1 cellular context compared by ENCODE assay signal in the genomic region with DNA sequence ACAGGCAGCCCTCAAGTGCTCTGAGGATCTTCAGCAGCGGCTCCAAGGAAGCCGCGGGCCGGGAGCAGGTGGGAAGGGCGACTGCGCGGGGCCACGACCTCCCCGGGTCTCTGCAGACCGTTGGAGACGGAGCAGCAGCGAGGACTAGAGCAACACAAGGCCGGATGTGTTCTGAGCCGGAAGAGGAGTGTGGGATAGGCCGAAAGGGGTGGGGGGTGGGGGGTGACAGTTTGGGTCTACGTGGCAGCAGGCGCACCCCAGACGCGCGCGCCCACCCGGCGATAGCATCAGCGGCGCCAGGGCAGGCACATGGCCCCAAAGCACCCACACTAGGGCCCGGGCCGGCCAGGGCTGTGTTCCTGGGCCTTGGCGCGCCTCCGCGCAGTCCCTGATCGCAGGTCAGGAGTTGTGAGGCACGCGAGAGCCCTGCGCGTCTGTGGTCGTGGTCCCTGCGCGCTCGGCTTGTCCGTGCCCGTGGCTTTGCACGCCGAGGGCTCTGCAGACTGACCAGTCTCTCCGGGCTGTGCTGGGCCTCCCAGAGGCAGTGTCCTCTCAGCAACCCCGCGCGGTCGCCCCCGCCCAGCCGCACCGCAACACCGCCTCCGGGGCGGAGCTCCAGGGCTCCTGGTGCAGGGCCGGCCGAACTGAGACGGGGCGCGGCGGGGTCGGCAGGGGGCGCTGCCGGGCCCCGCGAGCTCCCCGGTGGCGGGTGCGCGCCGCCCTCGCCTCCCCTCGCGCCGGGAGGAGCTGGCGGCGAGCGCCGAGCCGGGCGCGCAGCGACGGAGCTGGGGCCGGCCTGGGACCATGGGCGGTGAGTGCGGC.
TF ChIP-seq lines count a peak whose summit lies in the region.

A gene with protein sequence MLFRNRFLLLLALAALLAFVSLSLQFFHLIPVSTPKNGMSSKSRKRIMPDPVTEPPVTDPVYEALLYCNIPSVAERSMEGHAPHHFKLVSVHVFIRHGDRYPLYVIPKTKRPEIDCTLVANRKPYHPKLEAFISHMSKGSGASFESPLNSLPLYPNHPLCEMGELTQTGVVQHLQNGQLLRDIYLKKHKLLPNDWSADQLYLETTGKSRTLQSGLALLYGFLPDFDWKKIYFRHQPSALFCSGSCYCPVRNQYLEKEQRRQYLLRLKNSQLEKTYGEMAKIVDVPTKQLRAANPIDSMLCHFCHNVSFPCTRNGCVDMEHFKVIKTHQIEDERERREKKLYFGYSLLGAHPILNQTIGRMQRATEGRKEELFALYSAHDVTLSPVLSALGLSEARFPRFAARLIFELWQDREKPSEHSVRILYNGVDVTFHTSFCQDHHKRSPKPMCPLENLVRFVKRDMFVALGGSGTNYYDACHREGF (plus strand): TSS at position 725 of the 822 bp plus-strand sequence. CDS start 28,351 bp downstream, outside the sequence.

TF ChIP-seq in GM23338, 12 proteins besides CTCF, POLR2A, EP300 and RAD21 (continued from another document):
- TF ChIP-seq, protein P1, sequence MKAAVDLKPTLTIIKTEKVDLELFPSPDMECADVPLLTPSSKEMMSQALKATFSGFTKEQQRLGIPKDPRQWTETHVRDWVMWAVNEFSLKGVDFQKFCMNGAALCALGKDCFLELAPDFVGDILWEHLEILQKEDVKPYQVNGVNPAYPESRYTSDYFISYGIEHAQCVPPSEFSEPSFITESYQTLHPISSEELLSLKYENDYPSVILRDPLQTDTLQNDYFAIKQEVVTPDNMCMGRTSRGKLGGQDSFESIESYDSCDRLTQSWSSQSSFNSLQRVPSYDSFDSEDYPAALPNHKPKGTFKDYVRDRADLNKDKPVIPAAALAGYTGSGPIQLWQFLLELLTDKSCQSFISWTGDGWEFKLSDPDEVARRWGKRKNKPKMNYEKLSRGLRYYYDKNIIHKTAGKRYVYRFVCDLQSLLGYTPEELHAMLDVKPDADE (IDR thresholded peaks at IDR 0.05) = 0 out of 2 replicates have a peak, but pooled peaks have one; percentile 17
- TF ChIP-seq POLR2AphosphoS5 (IDR thresholded peaks at IDR 0.05; ENCODE audit: low read depth) = peak; percentile 95
